ENCODE assay signal across 8 cellular contexts in genomic region chr2:40243581-40243980, GRCh38.
DNase-seq lines count a peak whose midpoint lies in the region; ATAC-seq and TF ChIP-seq lines count a peak whose summit lies in the region.

No MANE protein-coding gene starts in this region.

- no peaks in the 10 kb centered on the region for H3K36me3 ChIP-seq in thyroid gland

- H3K4me1 ChIP-seq in thyroid gland, result peaks cover 18 to 28% of the 10 kb centered on the region in 2 donors

- ATAC-seq in GM18873 (IDR thresholded peaks at IDR 0.05; ENCODE audit: low FRiP score, unreplicated experiment), result no peak

- no peak for TF ChIP-seq POLR2A in thyroid gland (IDR thresholded peaks at IDR 0.05)

- H3K27ac ChIP-seq in thyroid gland, result peak overlapping the region; percentile 5 to 68 (median 64)

- intact Hi-C loops in thyroid gland (cut with DNase I), result no loop called here

- TF ChIP-seq CTCF in foreskin fibroblast (IDR thresholded peaks at IDR 0.05; ENCODE audit: low read depth, low read length), result no peak
- TF ChIP-seq CTCF in thyroid gland (IDR thresholded peaks at IDR 0.05), result no peak

- WGBS in thyroid gland, 2 donors, result 14 to 22% methylated on average over 2 of the region's 2 CpGs

- H3K9me3 ChIP-seq in thyroid gland, result no peaks in the 10 kb centered on the region

- H3K4me3 ChIP-seq in foreskin fibroblast (ENCODE audit: low read depth in 1 of 2, low read length in 2 of 2), result no peak overlapping the region
- H3K4me3 ChIP-seq in thyroid gland (replicated peaks in 1 of 3), result no peak overlapping the region

- no peaks in the 10 kb centered on the region for H3K27me3 ChIP-seq in thyroid gland

- DNase-seq in NCI-H510A treated with DMSO at 0.1 percent for 48 hours (lab: John Stamatoyannopoulos, UW), result peak; percentile 75
- no peak for DNase-seq in NCI-H510A (lab: John Stamatoyannopoulos, UW)
- peak; percentile 96 for DNase-seq in NCI-H2227 treated with DMSO at 0.1 percent for 48 hours (lab: John Stamatoyannopoulos, UW)
- DNase-seq in foreskin fibroblast, result peak; percentile 43 to 73
- no peak for DNase-seq in thyroid gland
- DNase-seq in stimulated activated CD4-positive, alpha-beta T cell treated with anti-CD3 and anti-CD28 coated beads, Interleukin-1b, Interleukin-23, amount 100 ng/mL, for 48 hours, result no peak
- no peak for DNase-seq in stimulated activated CD4-positive, alpha-beta T cell treated with anti-CD3 and anti-CD28 coated beads, Interleukin-2, amount 100 ng/mL, for 24 hours

Comparison
In these comparisons a context has a peak if more than half of its experiments do, and no peak if none do; other contexts are left out.
1. DNase-seq: peak in NCI-H510A treated with DMSO at 0.1 percent for 48 hours (single experiment), NCI-H2227 treated with DMSO at 0.1 percent for 48 hours (single experiment) and foreskin fibroblast (2 of 2); none in NCI-H510A (single experiment), thyroid gland (0 of 2), stimulated activated CD4-positive, alpha-beta T cell treated with anti-CD3 and anti-CD28 coated beads, Interleukin-1b, Interleukin-23, amount 100 ng/mL, for 48 hours (single experiment) and stimulated activated CD4-positive, alpha-beta T cell treated with anti-CD3 and anti-CD28 coated beads, Interleukin-2, amount 100 ng/mL, for 24 hours (0 of 2).